Comparison of ENCODE assay signal across 5 cellular contexts in genomic region chr16:29237023-29237422, GRCh38.
A peak's percentile ranks its signal among the peaks of the same experiment; 100 is the strongest.
DNase-seq lines count a peak whose midpoint lies in the region; TF ChIP-seq lines count a peak whose summit lies in the region.
"Not testable (repeated sequence)": the region's sequence is repeated elsewhere in the genome, so short reads cannot be mapped to it uniquely, and the experiment has no call there.

No MANE protein-coding gene starts in this region.

- H3K27ac Mint-ChIP-seq in progenitor cell of endocrine pancreas: peak overlapping the region; percentile 49
- H3K27ac Mint-ChIP-seq in type B pancreatic cell: not testable (repeated sequence)

- not testable (repeated sequence) for TF ChIP-seq CTCF in coronary artery (IDR thresholded peaks at IDR 0.05); progenitor cell of endocrine pancreas (IDR thresholded peaks at IDR 0.05; ENCODE audit: unreplicated experiment); type B pancreatic cell (conservative IDR thresholded peaks at IDR 0.05)

- not testable (repeated sequence) for H3K27ac ChIP-seq in coronary artery

- DNase-seq in coronary artery (ENCODE audit: low spot score) (peak; percentile 43), islet precursor cell (peak; percentile 42), mesenteric fat pad (ENCODE audit: low spot score) (peak; percentile 71), type B pancreatic cell (ENCODE audit: extremely low spot score, unreplicated experiment) (peak; percentile 50)
- not testable (repeated sequence) for DNase-seq in progenitor cell of endocrine pancreas (ENCODE audit: low spot score, unreplicated experiment)

- not testable (repeated sequence) for H3K9me3 Mint-ChIP-seq in progenitor cell of endocrine pancreas (ENCODE audit: low read depth); type B pancreatic cell

- not testable (repeated sequence) for H3K4me3 Mint-ChIP-seq in progenitor cell of endocrine pancreas (ENCODE audit: low read depth); type B pancreatic cell

- H3K36me3 Mint-ChIP-seq in progenitor cell of endocrine pancreas (ENCODE audit: insufficient read depth); type B pancreatic cell: not testable (repeated sequence)

- peaks cover 14% of the 10 kb centered on the region for H3K27me3 Mint-ChIP-seq in progenitor cell of endocrine pancreas
- H3K27me3 Mint-ChIP-seq in type B pancreatic cell: not testable (repeated sequence)

- H3K4me3 ChIP-seq in coronary artery: not testable (repeated sequence)

- not testable (repeated sequence) for H3K4me1 Mint-ChIP-seq in progenitor cell of endocrine pancreas (ENCODE audit: low read depth); type B pancreatic cell (ENCODE audit: unreplicated experiment)
